In the genomic region with DNA sequence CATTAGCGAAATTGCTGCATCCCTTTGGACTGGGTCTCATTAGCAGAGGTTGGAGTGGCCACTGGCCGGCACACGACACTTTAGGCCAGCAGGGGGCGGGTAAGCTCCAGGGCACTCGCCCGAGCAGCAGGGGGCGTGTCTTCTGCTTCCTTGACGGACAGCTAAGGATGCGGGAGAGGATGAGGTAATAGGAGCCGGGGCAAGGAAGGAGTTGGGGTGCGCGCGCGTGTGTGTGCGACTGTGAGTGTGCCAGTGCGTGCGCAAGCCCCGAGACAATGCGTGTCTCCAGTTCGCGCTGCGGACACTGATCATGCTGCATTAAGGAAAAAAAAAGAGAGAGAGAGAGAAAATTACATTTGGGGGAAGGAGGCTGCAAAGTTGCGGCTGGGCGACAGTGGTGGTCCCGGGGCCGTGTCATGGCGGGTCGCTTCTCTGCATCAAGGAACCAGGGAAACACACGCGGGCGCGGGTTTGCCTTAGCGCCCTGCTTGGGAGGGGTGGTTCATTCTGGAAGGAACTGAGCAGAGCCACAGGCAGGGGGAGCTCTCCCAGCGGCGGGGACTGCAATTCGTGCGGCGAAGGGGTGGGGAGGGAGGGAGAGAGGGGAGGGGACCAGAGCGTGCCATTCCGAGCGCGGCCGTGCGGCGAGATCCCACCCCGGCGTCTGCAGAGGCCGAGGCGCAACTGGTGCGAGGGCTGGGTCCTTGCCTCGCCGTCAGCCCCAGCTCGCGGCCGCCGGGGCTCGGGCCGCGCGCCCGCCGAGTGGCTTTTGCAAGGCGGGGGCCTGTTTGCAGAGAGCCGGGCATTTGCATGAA, we compare ENCODE assay signal across 9 cellular contexts. TPM values are rescaled to one million over a fixed set of nuclear protein-coding genes. Genes with fewer than 3 reads are reported as not detected.
DNase-seq lines count a peak whose midpoint lies in the region; ATAC-seq, FAIRE-seq and TF ChIP-seq lines count a peak whose summit lies in the region.
"Had no signal": no experiment of that assay in that cellular context is flagged by ENCODE, and none has a peak within 500 bp of the region (broad histone marks: within the 10 kb centered on the region; RNA-seq: fewer than 3 reads in every experiment).

A gene (plus strand): TSS at position 625 of the 815 bp plus-strand sequence. CDS start 464 bp downstream, outside the sequence.

- TF ChIP-seq EP300 in HepG2 (IDR thresholded peaks at IDR 0.05; ENCODE audit: low read depth in 2 of 2, low read length in 2 of 2) (no peak), HepG2 (CRISPR knock-in tag; IDR thresholded peaks at IDR 0.05; ENCODE audit: borderline replicate concordance) (no peak)

- no peaks in the 10 kb centered on the region for H3K36me3 Mint-ChIP-seq in activated CD4-positive, alpha-beta T cell treated with anti-CD3 and anti-CD28 coated beads, Interleukin-2, amount 10 ng/mL, durations not matched to agents 7 days and 5 days (ENCODE audit: low read depth)
- H3K36me3 Mint-ChIP-seq in dendritic cell treated with granulocyte-macrophage colony-stimulating factor and Interleukin-4, amounts not matched to agents 40 ng/mL and 50 ng/mL, for 4 days (ENCODE audit: low read depth) = no peaks in the 10 kb centered on the region

- BruUV-seq in HepG2 (replicated peaks; lab: Mats Ljungman, UMichigan) = no TSS peak

- H3K4me2 ChIP-seq in HepG2 (ENCODE audit: low read depth, low read length) = peak within 1 kb of the TSS; percentile 100

- peak; percentile 58 for TF ChIP-seq CTCF in BE2C (IDR thresholded peaks at IDR 0.05; ENCODE audit: low read depth, low read length)
- peak; percentile 91 for TF ChIP-seq CTCF in HepG2 (CRISPR knock-in tag; IDR thresholded peaks at IDR 0.05)

- POLR2A ChIA-PET in activated CD4-positive, alpha-beta T cell treated with anti-CD3 and anti-CD28 coated beads, Interleukin-2, amount 10 ng/mL, durations not matched to agents 7 days and 5 days (lab: Charles Lee) = interaction anchor here (0.8 kb wide), 1 partner anchor 16 kb away, joined by 3 read pairs; no protein-coding TSS in a partner anchor
- POLR2A ChIA-PET in HepG2 (lab: Yijun Ruan, JAX) = interaction anchor here (0.5 to 4.4 kb wide), 6 partner anchors 10 to 497 kb away, joined by 3 to 46 read pairs (median 4); a partner anchor contains a TSS

- no peaks in the 10 kb centered on the region for H3K9me3 Mint-ChIP-seq in activated CD4-positive, alpha-beta T cell treated with anti-CD3 and anti-CD28 coated beads, Interleukin-2, amount 10 ng/mL, durations not matched to agents 7 days and 5 days
- no peaks in the 10 kb centered on the region for H3K9me3 Mint-ChIP-seq in dendritic cell treated with granulocyte-macrophage colony-stimulating factor and Interleukin-4, amounts not matched to agents 40 ng/mL and 50 ng/mL, for 4 days

- H2AFZ ChIP-seq in HepG2 (ENCODE audit: low read length) = no peak within 1 kb of the TSS

- no peaks in the 10 kb centered on the region for H3K9me3 ChIP-seq in BE2C
- no peaks in the 10 kb centered on the region for H3K9me3 ChIP-seq in HepG2 (ENCODE audit: low read length)

- H3K27me3 ChIP-seq in BE2C (peaks cover 14% of the 10 kb centered on the region), HepG2 (ENCODE audit: control insufficient read depth in 1 of 2, insufficient read depth in 2 of 2, low read length in 2 of 2) (no peaks in the 10 kb centered on the region; a peak in 1 of 5 replicates)

- TF ChIP-seq POLR2A in HepG2 (IDR thresholded peaks at IDR 0.05; ENCODE audit: insufficient read depth in 1 of 2, low read depth in 2 of 2, low read length in 2 of 2) = no peak

- CTCF ChIA-PET in activated CD4-positive, alpha-beta T cell treated with anti-CD3 and anti-CD28 coated beads, Interleukin-2, amount 10 ng/mL, durations not matched to agents 7 days and 5 days (lab: Charles Lee) = interaction anchor here (0.6 to 4.1 kb wide), 38 partner anchors 9 to 1484 kb away, joined by 3 to 41 read pairs (median 4); a partner anchor contains a TSS
- CTCF ChIA-PET in HepG2 (lab: Yijun Ruan, JAX; ENCODE audit: low intra/inter-chr PET ratio, low total read pairs) = interaction anchor here (1.6 to 3.7 kb wide), 7 partner anchors 11 to 258 kb away, joined by 3 to 77 read pairs (median 16); no protein-coding TSS in a partner anchor

- H3K36me3 ChIP-seq in BE2C (no peaks in the 10 kb centered on the region), HepG2 (replicated peaks in 1 of 2; ENCODE audit: control insufficient read depth in 1 of 2, insufficient read depth in 2 of 2, low read length in 2 of 2) (no peaks in the 10 kb centered on the region)

- no peaks in the 10 kb centered on the region for H3K4me1 ChIP-seq in BE2C
- peaks cover 41% of the 10 kb centered on the region for H3K4me1 ChIP-seq in HepG2 (ENCODE audit: insufficient read depth, low read length)

- H3K9ac ChIP-seq in HepG2 (ENCODE audit: insufficient read depth, low read depth, low read length) = peak within 1 kb of the TSS; percentile 25; the same call in 1 of the 2 replicates

- in situ Hi-C loops in HepG2 (cut with HindIII; ENCODE audit: extremely low pct_ligation_motif_present, low pct_unique_long_range_greater_than_20kb) = loop anchor here (5.0 to 10.0 kb wide), 2 partner anchors 36 to 113 kb away; no protein-coding TSS in a partner anchor

- TF ChIP-seq RAD21 in HepG2 (CRISPR knock-in tag; IDR thresholded peaks at IDR 0.05) = peak; percentile 92

- H3K27ac Mint-ChIP-seq in activated CD4-positive, alpha-beta T cell treated with anti-CD3 and anti-CD28 coated beads, Interleukin-2, amount 10 ng/mL, durations not matched to agents 7 days and 5 days = peak within 1 kb of the TSS; percentile 31
- peak within 1 kb of the TSS; percentile 28 for H3K27ac Mint-ChIP-seq in dendritic cell treated with granulocyte-macrophage colony-stimulating factor and Interleukin-4, amounts not matched to agents 40 ng/mL and 50 ng/mL, for 4 days

- H3K4me3 ChIP-seq in BE2C (ENCODE audit: low read depth, low read length) (peak within 1 kb of the TSS; percentile 49), HepG2 (replicated peaks in 1 of 3; ENCODE audit: insufficient read depth in 1 of 3, low read depth in 2 of 3, low read length in 3 of 3) (peak within 1 kb of the TSS; percentile 67 to 80 (median 68))

- H3K4me3 Mint-ChIP-seq in activated CD4-positive, alpha-beta T cell treated with anti-CD3 and anti-CD28 coated beads, Interleukin-2, amount 10 ng/mL, durations not matched to agents 7 days and 5 days = peak within 1 kb of the TSS; percentile 78
- H3K4me3 Mint-ChIP-seq in dendritic cell treated with granulocyte-macrophage colony-stimulating factor and Interleukin-4, amounts not matched to agents 40 ng/mL and 50 ng/mL, for 4 days = peak within 1 kb of the TSS; percentile 72

- intact Hi-C loops in dendritic cell treated with granulocyte-macrophage colony-stimulating factor and Interleukin-4, amounts not matched to agents 40 ng/mL and 50 ng/mL, for 4 days (cut with micrococcal nuclease) = loop anchor here (1.0 to 2.0 kb wide), 3 partner anchors 35 to 259 kb away; no protein-coding TSS in a partner anchor
- intact Hi-C loops in HepG2 (cut with micrococcal nuclease; ENCODE audit: unreplicated experiment) = loop anchor here (1.0 kb wide), 5 partner anchors 15 to 259 kb away; no protein-coding TSS in a partner anchor

- peaks cover 7% of the 10 kb centered on the region for H3K4me1 Mint-ChIP-seq in activated CD4-positive, alpha-beta T cell treated with anti-CD3 and anti-CD28 coated beads, Interleukin-2, amount 10 ng/mL, durations not matched to agents 7 days and 5 days
- peaks cover 17% of the 10 kb centered on the region for H3K4me1 Mint-ChIP-seq in dendritic cell treated with granulocyte-macrophage colony-stimulating factor and Interleukin-4, amounts not matched to agents 40 ng/mL and 50 ng/mL, for 4 days (ENCODE audit: low read depth)

- peak; percentile 66 for ATAC-seq in GM19043 (IDR thresholded peaks at IDR 0.05; ENCODE audit: low read depth, unreplicated experiment)
- peak; percentile 80 for ATAC-seq in HG03354 (IDR thresholded peaks at IDR 0.05; ENCODE audit: poor library complexity, severe bottlenecking, unreplicated experiment)
- peak; percentile 76 for ATAC-seq in HepG2

- peaks cover 32% of the 10 kb centered on the region for H3K27me3 Mint-ChIP-seq in activated CD4-positive, alpha-beta T cell treated with anti-CD3 and anti-CD28 coated beads, Interleukin-2, amount 10 ng/mL, durations not matched to agents 7 days and 5 days
- H3K27me3 Mint-ChIP-seq in dendritic cell treated with granulocyte-macrophage colony-stimulating factor and Interleukin-4, amounts not matched to agents 40 ng/mL and 50 ng/mL, for 4 days = peaks cover 24% of the 10 kb centered on the region

- WGBS in HepG2 (ENCODE audit: low lambda C conversion rate) = under 1% methylated on average over 32 of the region's 64 CpGs

- FAIRE-seq in HepG2 (lab: Jason Lieb, UNC) = peak; percentile 28
- FAIRE-seq: islet of Langerhans had no signal

- H4K20me1 ChIP-seq in HepG2 (ENCODE audit: insufficient read depth, low read length) = 0 out of 2 replicates have a peak, but pooled peaks cover 3% of the 10 kb centered on the region

- H3K27ac ChIP-seq in HepG2 (ENCODE audit: extremely low read length, insufficient read depth, low read length) = no peak within 1 kb of the TSS

- DNase-seq in BE2C (peak; percentile 88), NCI-H510A treated with DMSO at 0.1 percent for 48 hours (lab: John Stamatoyannopoulos, UW) (peak; percentile 89), HepG2 (ENCODE audit: low spot score) (peak; percentile 81)
- DNase-seq in activated CD4-positive, alpha-beta T cell treated with anti-CD3 and anti-CD28 coated beads, Interleukin-2, amount 10 ng/mL, durations not matched to agents 7 days and 5 days = peak; percentile 92
- DNase-seq in stimulated activated CD4-positive, alpha-beta T cell treated with anti-CD3 and anti-CD28 coated beads, Interleukin-2, amount 100 ng/mL, for 48 hours = peak; percentile 89

- no peaks in the 10 kb centered on the region for H3K79me2 ChIP-seq in HepG2 (ENCODE audit: insufficient read depth, low read length)

RNA-seq across cellular contexts. Expression of the gene that starts here (rescaled TPM):
- polyA plus RNA-seq in BE2C (2012; ENCODE audit: insufficient read depth, insufficient read length, low read depth) = 0.31 TPM
- under 1 TPM; 0.62 to 0.69 TPM for total RNA-seq in activated CD4-positive, alpha-beta T cell treated with anti-CD3 and anti-CD28 coated beads, Interleukin-2, amount 10 ng/mL, durations not matched to agents 7 days and 5 days
- total RNA-seq in HepG2 (2016; rRNA removed; fragmentation: Illumina TruSeq; extraction: Trizol) = 5.6 and 6.9 TPM in 2 replicates
- total RNA-seq in HepG2 (2016; cell fraction: cytosol; rRNA removed; fragmentation: Illumina TruSeq; extraction: Trizol; ENCODE audit: low read depth) = 1.0 and 1.1 TPM in 2 replicates
- total RNA-seq in HepG2 (2016; cell fraction: insoluble cytoplasmic fraction; rRNA removed; fragmentation: Illumina TruSeq; extraction: Trizol) = 5.8 and 5.9 TPM in 2 replicates
- total RNA-seq in HepG2 (2016; cell fraction: membrane; rRNA removed; fragmentation: Illumina TruSeq; extraction: Trizol) = 4.1 and 4.8 TPM in 2 replicates
- total RNA-seq in HepG2 (2016; cell fraction: nucleus; rRNA removed; fragmentation: Illumina TruSeq; extraction: Trizol) = 5.4 and 6.2 TPM in 2 replicates
- 0.50 and 0.67 TPM in 2 replicates for polyA plus RNA-seq in HepG2 (2011; rRNA removed)
- 0.37 and 0.47 TPM in 2 replicates for polyA plus RNA-seq in HepG2 (2011; cell fraction: cytosol; rRNA removed)
- 2.6 and 3.0 TPM in 2 replicates for polyA plus RNA-seq in HepG2 (2011; cell fraction: nucleus; rRNA removed)
- polyA plus RNA-seq in HepG2 (2012) = 0.91 and 0.99 TPM in 2 replicates
- 0.53 and 0.69 TPM in 2 replicates for polyA plus RNA-seq in HepG2 (2016; cell fraction: cytosol; fragmentation: Illumina TruSeq; extraction: Trizol; ENCODE audit: low read depth)
- 5.1 and 5.8 TPM in 2 replicates for polyA plus RNA-seq in HepG2 (2016; cell fraction: insoluble cytoplasmic fraction; fragmentation: Illumina TruSeq; extraction: Trizol; ENCODE audit: low read depth)
- 2.1 and 2.3 TPM in 2 replicates for polyA plus RNA-seq in HepG2 (2016; cell fraction: membrane; fragmentation: Illumina TruSeq; extraction: Trizol; ENCODE audit: low read depth)
- polyA plus RNA-seq in HepG2 (2016; cell fraction: nucleus; fragmentation: Illumina TruSeq; extraction: Trizol; ENCODE audit: insufficient read depth, low read depth) = 6.9 and 7.2 TPM in 2 replicates
- 3.2 and 10.3 TPM in 2 replicates for polyA minus RNA-seq in HepG2 (2011; rRNA and poly(A)+ RNA removed; ENCODE audit: low replicate concordance)
- polyA minus RNA-seq in HepG2 (2011; cell fraction: cytosol; rRNA and poly(A)+ RNA removed) = 1.1 and 1.2 TPM in 2 replicates
- polyA minus RNA-seq in HepG2 (2011; cell fraction: nucleus; rRNA and poly(A)+ RNA removed) = 2.4 and 2.8 TPM in 2 replicates

Comparison
In these comparisons a context has a peak if more than half of its experiments do, and no peak if none do; other contexts are left out.
1. Peak in DNase-seq in activated CD4-positive, alpha-beta T cell treated with anti-CD3 and anti-CD28 coated beads, Interleukin-2, amount 10 ng/mL, durations not matched to agents 7 days and 5 days; RNA of the gene not detected or under 1 TPM.